Comparison of ENCODE assay signal across 17 cellular contexts in the genomic region with DNA sequence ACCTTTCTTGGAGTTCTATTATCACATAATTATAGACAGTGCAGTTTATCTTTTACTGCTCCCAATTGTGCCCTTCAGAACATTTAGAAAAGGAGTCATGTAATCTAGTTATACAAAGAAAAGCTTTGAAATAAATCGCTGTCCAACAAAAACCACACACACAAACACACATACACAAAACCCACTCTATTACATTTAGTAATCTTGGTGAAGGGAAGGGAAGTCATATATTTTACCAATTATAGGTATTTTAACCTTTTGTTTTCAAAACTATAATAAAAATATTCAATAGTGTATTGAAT. TPM values are rescaled to one million over a fixed set of nuclear protein-coding genes. Genes with fewer than 3 reads are reported as not detected.
DNase-seq lines count a peak whose midpoint lies in the region; ATAC-seq and TF ChIP-seq lines count a peak whose summit lies in the region.
"Had no signal": no experiment of that assay in that cellular context is flagged by ENCODE, and none has a peak within 500 bp of the region (broad histone marks: within the 10 kb centered on the region; RNA-seq: fewer than 3 reads in every experiment).

No MANE protein-coding gene starts in this region.

- H3K4me3 ChIP-seq in GM23338 (no peak overlapping the region), mammary epithelial cell (replicated peaks in 1 of 3; ENCODE audit: insufficient read depth in 1 of 3, low read depth in 2 of 3, low read length in 3 of 3) (no peak overlapping the region), neural progenitor cell (no peak overlapping the region)
- H3K4me3 ChIP-seq: MG63 had no signal

- intact Hi-C loops in mammary epithelial cell (cut with micrococcal nuclease) = no loop called here

- H3K4me3 Mint-ChIP-seq in GM23338 (no peak overlapping the region), neural progenitor cell (peak overlapping the region; percentile 76)
- H3K4me3 Mint-ChIP-seq: B cell; CD4-positive, alpha-beta memory T cell had no signal

- no peaks in the 10 kb centered on the region for H3K27me3 ChIP-seq in GM23338 (ENCODE audit: insufficient read depth)
- H3K27me3 ChIP-seq in mammary epithelial cell (ENCODE audit: insufficient read depth, low read length) = no peaks in the 10 kb centered on the region
- no peaks in the 10 kb centered on the region for H3K27me3 ChIP-seq in neural progenitor cell
- H3K27me3 ChIP-seq: MG63 had no signal

- no peaks in the 10 kb centered on the region for H4K20me1 ChIP-seq in GM23338 (replicated peaks; ENCODE audit: insufficient read depth)
- no peaks in the 10 kb centered on the region for H4K20me1 ChIP-seq in mammary epithelial cell (ENCODE audit: insufficient read depth, low read length)
- H4K20me1 ChIP-seq in neural progenitor cell (ENCODE audit: low read depth) = no peaks in the 10 kb centered on the region

- H3K27ac ChIP-seq in 22Rv1 (peak overlapping the region; percentile 97), GM23338 (ENCODE audit: low read depth) (peak overlapping the region; percentile 24; the same call in 1 of the 2 replicates), mammary epithelial cell (ENCODE audit: insufficient read depth, low read depth, low read length) (peak overlapping the region; percentile 6), neural progenitor cell (peak overlapping the region; percentile 97)
- H3K27ac ChIP-seq: KMS-11 had no signal

- no TSS peak for BruUV-seq in mammary epithelial cell (replicated peaks; lab: Mats Ljungman, UMichigan)

- H3K9ac ChIP-seq in mammary epithelial cell (ENCODE audit: insufficient read depth, low read length) = no peak overlapping the region
- H3K9ac ChIP-seq in neural progenitor cell = no peak overlapping the region
- H3K9ac ChIP-seq: KMS-11 had no signal

- H3K27ac Mint-ChIP-seq in GM23338 (no peak overlapping the region), neural progenitor cell (peak overlapping the region; percentile 98)
- H3K27ac Mint-ChIP-seq: B cell had no signal

- H3K27me3 Mint-ChIP-seq in GM23338 (ENCODE audit: insufficient read depth, low read depth, poor library complexity) = peaks cover 2% of the 10 kb centered on the region
- peaks cover 2% of the 10 kb centered on the region for H3K27me3 Mint-ChIP-seq in neural progenitor cell (ENCODE audit: insufficient read depth, low read depth)
- H3K27me3 Mint-ChIP-seq: CD4-positive, alpha-beta memory T cell had no signal

- H3K36me3 ChIP-seq in GM23338 (ENCODE audit: insufficient read depth) (no peaks in the 10 kb centered on the region), mammary epithelial cell (ENCODE audit: insufficient read depth, low read length) (no peaks in the 10 kb centered on the region), neural progenitor cell (no peaks in the 10 kb centered on the region)
- H3K36me3 ChIP-seq: MG63 had no signal

- H3K4me1 Mint-ChIP-seq in GM23338 = peaks cover 57% of the 10 kb centered on the region
- peaks cover 58% of the 10 kb centered on the region for H3K4me1 Mint-ChIP-seq in neural progenitor cell
- H3K4me1 Mint-ChIP-seq: B cell had no signal

- H3K9me3 ChIP-seq in mammary epithelial cell (replicated peaks; ENCODE audit: insufficient read depth, low read length) (no peaks in the 10 kb centered on the region), neural progenitor cell (ENCODE audit: low read depth) (no peaks in the 10 kb centered on the region)
- H3K9me3 ChIP-seq: MG63 had no signal

- no peaks in the 10 kb centered on the region for H3K9me3 Mint-ChIP-seq in GM23338
- peaks cover 9% of the 10 kb centered on the region for H3K9me3 Mint-ChIP-seq in neural progenitor cell
- H3K9me3 Mint-ChIP-seq: CD4-positive, alpha-beta memory T cell had no signal

- dilution Hi-C loops in mammary epithelial cell (cut with HindIII; ENCODE audit: low sequenced_read_pairs) = no loop called here

- no peak for ATAC-seq in GM23338

- no peak for TF ChIP-seq CTCF in 22Rv1 (IDR thresholded peaks at IDR 0.05)
- no peak for TF ChIP-seq CTCF in GM23338 (conservative IDR thresholded peaks at IDR 0.05; ENCODE audit: low read depth in 2 of 2)
- no peak for TF ChIP-seq CTCF in mammary epithelial cell (conservative IDR thresholded peaks at IDR 0.05 in 1 of 2, IDR thresholded peaks at IDR 0.05 in 1 of 2; ENCODE audit: extremely low read depth in 1 of 2, insufficient read depth in 1 of 2, low read depth in 1 of 2, low read length in 2 of 2)
- TF ChIP-seq CTCF in neural progenitor cell (IDR thresholded peaks at IDR 0.05) = no peak

- H3K79me2 ChIP-seq in GM23338 (replicated peaks; ENCODE audit: insufficient read depth) (no peaks in the 10 kb centered on the region), mammary epithelial cell (ENCODE audit: insufficient read depth, low read length) (no peaks in the 10 kb centered on the region), neural progenitor cell (ENCODE audit: low read depth) (no peaks in the 10 kb centered on the region)

- H3K36me3 Mint-ChIP-seq in GM23338 (ENCODE audit: low read depth) = no peaks in the 10 kb centered on the region
- H3K36me3 Mint-ChIP-seq in neural progenitor cell = peaks cover 2% of the 10 kb centered on the region
- H3K36me3 Mint-ChIP-seq: CD4-positive, alpha-beta memory T cell had no signal

- 100% methylated on average over 1 of the region's 1 CpG for WGBS in mammary epithelial cell (ENCODE audit: low coverage, missing lambda C conversion rate)

- peaks cover 47% of the 10 kb centered on the region for H3K4me1 ChIP-seq in GM23338 (ENCODE audit: insufficient read depth)
- H3K4me1 ChIP-seq in mammary epithelial cell (ENCODE audit: insufficient read depth, low read length) = peaks cover 54% of the 10 kb centered on the region
- peaks cover 48% of the 10 kb centered on the region for H3K4me1 ChIP-seq in neural progenitor cell

- no peaks in the 10 kb centered on the region for H3K9me2 ChIP-seq in GM23338 (ENCODE audit: insufficient read depth)

- H3K4me2 ChIP-seq in GM23338 (no peak overlapping the region), mammary epithelial cell (ENCODE audit: insufficient read depth, low read depth, low read length) (no peak overlapping the region), neural progenitor cell (peak overlapping the region; percentile 76)
- H3K4me2 ChIP-seq: KMS-11 had no signal

- CTCF ChIA-PET in mammary epithelial cell (lab: Charles Lee; ENCODE audit: low non-redundant PET) = no interaction called here

- in situ Hi-C loops in mammary epithelial cell (cut with MboI; ENCODE audit: low sequenced_read_pairs in 2 of 2) = no loop called here

- H2AFZ ChIP-seq in GM23338 = no peak overlapping the region
- peak overlapping the region; percentile 58 for H2AFZ ChIP-seq in mammary epithelial cell (ENCODE audit: low read depth, low read length)
- H2AFZ ChIP-seq in neural progenitor cell (replicated peaks) = peak overlapping the region; percentile 67

- no peaks in the 10 kb centered on the region for H3F3A ChIP-seq in GM23338 (replicated peaks; ENCODE audit: low read depth)
- H3F3A ChIP-seq in neural progenitor cell (ENCODE audit: low read depth) = peaks cover 41% of the 10 kb centered on the region

- DNase-seq in GM23338 (ENCODE audit: low spot score) = no peak
- no peak for DNase-seq in mammary epithelial cell
- DNase-seq in neural progenitor cell (ENCODE audit: low spot score) = no peak
- DNase-seq in CD1c-positive myeloid dendritic cell (ENCODE audit: extremely low spot score) = no peak
- no peak for DNase-seq in NCI-H2029 (lab: John Stamatoyannopoulos, UW)
- DNase-seq in NCI-H1092 treated with DMSO at 0.1 percent for 48 hours (lab: John Stamatoyannopoulos, UW) = no peak
- DNase-seq in activated CD4-positive, CD25-positive, alpha-beta regulatory T cell treated with anti-CD3 and anti-CD28 coated beads, Interleukin-2, amount 50 U/mL, for 72 hours = no peak
- DNase-seq: CD4-positive, alpha-beta memory T cell; DMS79 treated with DMSO at 0.1 percent for 48 hours; GDM1; MG63; NCI-H1105; NCI-H1694 treated with DMSO at 0.1 percent for 48 hours; NCI-H446 had no signal

TF ChIP-seq in GM23338, 12 proteins besides CTCF, POLR2A, EP300 and RAD21 (continues in another document):
- TF ChIP-seq, protein P1, sequence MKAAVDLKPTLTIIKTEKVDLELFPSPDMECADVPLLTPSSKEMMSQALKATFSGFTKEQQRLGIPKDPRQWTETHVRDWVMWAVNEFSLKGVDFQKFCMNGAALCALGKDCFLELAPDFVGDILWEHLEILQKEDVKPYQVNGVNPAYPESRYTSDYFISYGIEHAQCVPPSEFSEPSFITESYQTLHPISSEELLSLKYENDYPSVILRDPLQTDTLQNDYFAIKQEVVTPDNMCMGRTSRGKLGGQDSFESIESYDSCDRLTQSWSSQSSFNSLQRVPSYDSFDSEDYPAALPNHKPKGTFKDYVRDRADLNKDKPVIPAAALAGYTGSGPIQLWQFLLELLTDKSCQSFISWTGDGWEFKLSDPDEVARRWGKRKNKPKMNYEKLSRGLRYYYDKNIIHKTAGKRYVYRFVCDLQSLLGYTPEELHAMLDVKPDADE (IDR thresholded peaks at IDR 0.05) = no peak
- TF ChIP-seq ZNF114 (CRISPR knock-in tag; IDR thresholded peaks at IDR 0.05) = no peak
- TF ChIP-seq EZH2phosphoT487 (IDR thresholded peaks at IDR 0.05; ENCODE audit: unreplicated experiment) = no peak
- no peak for TF ChIP-seq NANOG (IDR thresholded peaks at IDR 0.05; ENCODE audit: borderline replicate concordance)
- no peak for TF ChIP-seq ZNF331 (CRISPR knock-in tag; IDR thresholded peaks at IDR 0.05; ENCODE audit: low read depth)

RNA-seq across cellular contexts. Expression of a gene that starts 27.0 kb away (rescaled TPM):
- total RNA-seq in GM23338 (2014; rRNA removed; shearing (Covaris generic)) = 48.9 and 49.2 TPM in 2 replicates
- polyA plus RNA-seq in GM23338 (2016; fragmentation: Nextera tagmentation; extraction: Ambion mirVana) = 76.1 and 82.5 TPM in 2 replicates
- 10 to 100 TPM; 24.9 to 57.3 TPM for total RNA-seq in mammary epithelial cell
- 28.5 TPM for polyA plus RNA-seq in mammary epithelial cell
- polyA minus RNA-seq in mammary epithelial cell = 13.4 TPM
- 36.4 and 43.5 TPM in 2 replicates for total RNA-seq in neural progenitor cell (ENCODE audit: low replicate concordance)

Comparison
In these comparisons a context has a peak if more than half of its experiments do, and no peak if none do; other contexts are left out.
1. H3K27ac ChIP-seq: peak in every context shown above with its lines; median percentile 97 in 22Rv1; 97 in neural progenitor cell; 24 in GM23338; 6 in mammary epithelial cell.